27 cellular contexts compared by ENCODE assay signal in the genomic region with DNA sequence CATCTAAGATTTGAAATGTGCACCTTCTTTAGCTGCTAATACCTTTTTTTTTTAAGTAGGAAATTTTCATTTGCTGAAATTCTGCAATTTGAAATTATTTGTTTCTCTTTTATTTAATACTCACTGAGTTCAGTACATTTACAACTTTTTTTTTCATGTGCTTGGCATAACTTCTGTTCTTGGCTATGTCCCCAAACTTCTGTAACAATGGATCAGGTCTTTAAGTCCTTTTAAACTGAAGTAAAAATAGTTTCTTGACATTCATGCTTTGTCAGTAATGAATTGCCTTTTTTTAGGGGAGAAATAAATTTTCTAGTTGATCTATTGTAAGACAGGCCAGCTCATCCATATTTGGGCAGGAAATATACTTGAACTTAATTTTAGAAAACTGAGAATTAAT. TPM values are rescaled to one million over a fixed set of nuclear protein-coding genes. Genes with fewer than 3 reads are reported as not detected.
DNase-seq lines count a peak whose midpoint lies in the region; ATAC-seq and TF ChIP-seq lines count a peak whose summit lies in the region.
"Had no signal": no experiment of that assay in that cellular context is flagged by ENCODE, and none has a peak within 500 bp of the region (broad histone marks: within the 10 kb centered on the region; RNA-seq: fewer than 3 reads in every experiment).

No MANE protein-coding gene starts in this region.

- no peaks in the 10 kb centered on the region for H3K36me3 ChIP-seq in SK-N-SH (replicated peaks in 1 of 2; ENCODE audit: control insufficient read depth in 1 of 2, insufficient read depth in 2 of 2, low read length in 1 of 2)
- H3K36me3 ChIP-seq: BLaER1 treated with 17β-estradiol and CSF1 and Interleukin-3, amounts not matched to agents 10 nM and 100 nM; HAP-1; MG63; SJSA1 had no signal

- TF ChIP-seq CTCF in SK-N-SH (IDR thresholded peaks at IDR 0.05): no peak
- no peak for TF ChIP-seq CTCF in astrocyte of the cerebellum (IDR thresholded peaks at IDR 0.05; ENCODE audit: low read depth, low read length, missing control alignments)
- no peak for TF ChIP-seq CTCF in dorsolateral prefrontal cortex (IDR thresholded peaks at IDR 0.05 in 54 of 56, conservative IDR thresholded peaks at IDR 0.05 in 2 of 56; ENCODE audit: low read depth in 1 of 56, partially characterized antibody in 56 of 56)

- no peak overlapping the region for H3K4me3 ChIP-seq in SK-N-SH (ENCODE audit: low read depth in 2 of 2, low read length in 1 of 2)
- no peak overlapping the region for H3K4me3 ChIP-seq in astrocyte of the cerebellum (ENCODE audit: low read depth, low read length)
- H3K4me3 ChIP-seq in dorsolateral prefrontal cortex: no peak overlapping the region
- H3K4me3 ChIP-seq: BLaER1 treated with 17β-estradiol and CSF1 and Interleukin-3, amounts not matched to agents 10 nM and 100 nM; HAP-1; MG63; SJSA1 had no signal

- H4K20me1 ChIP-seq in SK-N-SH (ENCODE audit: insufficient read depth): no peaks in the 10 kb centered on the region
- H4K20me1 ChIP-seq: BLaER1 treated with 17β-estradiol and CSF1 and Interleukin-3, amounts not matched to agents 10 nM and 100 nM had no signal

- H2AFZ ChIP-seq in SK-N-SH (ENCODE audit: low read depth): no peak overlapping the region

- no peak overlapping the region for H3K4me2 ChIP-seq in SK-N-SH
- H3K4me2 ChIP-seq: BLaER1 treated with 17β-estradiol and CSF1 and Interleukin-3, amounts not matched to agents 10 nM and 100 nM had no signal

- H3K27ac ChIP-seq in SK-N-SH (ENCODE audit: low read depth in 2 of 2, low read length in 1 of 2): 0 out of 4 replicates have a peak overlapping the region, but pooled peaks of 1 of the 2 experiments have one; percentile 0
- peak overlapping the region in 8 of 59 donors; percentile 8 to 60 (median 28) for H3K27ac ChIP-seq in dorsolateral prefrontal cortex
- H3K27ac ChIP-seq: BLaER1 treated with 17β-estradiol and CSF1 and Interleukin-3, amounts not matched to agents 10 nM and 100 nM; SJSA1 had no signal

- POLR2A ChIA-PET in SK-N-SH (lab: Yijun Ruan, JAX): no interaction called here

- no peak for DNase-seq in SK-N-SH
- DNase-seq in astrocyte of the cerebellum (ENCODE audit: low read depth): peak; percentile 26
- peak; percentile 44 for DNase-seq in fibroblast of peridontal ligament (ENCODE audit: extremely low read depth)
- no peak for DNase-seq in dorsolateral prefrontal cortex
- DNase-seq in stimulated activated naive CD8-positive, alpha-beta T cell treated with anti-CD3 and anti-CD28 coated beads, Interleukin-15, Interleukin-2, amounts not matched to agents 100 U/mL and 50 U/mL, for 24 hours: no peak
- DNase-seq: 8988T; AML-193; CD4-positive, alpha-beta T cell; GOT3; IMR-90; KG1; MG63; NCI-H1105 treated with DMSO at 0.1 percent for 48 hours; NCI-H146; NCI-H1930; NCI-H2107; NCI-H526; NCI-H82; NK-92 treated with Interleukin-12 subunit alpha and Interleukin-12 subunit beta, amount 100 ng/mL, for 24 hours; Right ventricle myocardium superior; RPMI8226 had no signal

- peaks cover 0 to 4% of the 10 kb centered on the region in 2 experiments; a peak in 3 of 4 replicates for H3K4me1 ChIP-seq in SK-N-SH (ENCODE audit: control insufficient read depth in 1 of 2, insufficient read depth in 2 of 2, low read depth in 1 of 2, low read length in 1 of 2)
- H3K4me1 ChIP-seq: BLaER1 treated with 17β-estradiol and CSF1 and Interleukin-3, amounts not matched to agents 10 nM and 100 nM; HAP-1; SJSA1 had no signal

- no peak overlapping the region for H3K9ac ChIP-seq in SK-N-SH
- H3K9ac ChIP-seq: BLaER1 treated with 17β-estradiol and CSF1 and Interleukin-3, amounts not matched to agents 10 nM and 100 nM had no signal

- TF ChIP-seq EP300 in SK-N-SH (IDR thresholded peaks at IDR 0.05; ENCODE audit: borderline replicate concordance in 1 of 2, low read depth in 1 of 2, low read length in 1 of 2): no peak

- peaks cover 6% of the 10 kb centered on the region for H3F3A ChIP-seq in SK-N-SH (replicated peaks; ENCODE audit: insufficient read depth)

- ATAC-seq in SK-N-SH treated with all-trans-retinoic acid at 6 μM for 48 hours (no peak), GM18868 (IDR thresholded peaks at IDR 0.05; ENCODE audit: unreplicated experiment) (no peak), GM18502 (IDR thresholded peaks at IDR 0.05; ENCODE audit: poor library complexity, unreplicated experiment) (no peak)
- no peak for ATAC-seq in stimulated activated naive CD8-positive, alpha-beta T cell treated with anti-CD3 and anti-CD28 coated beads, Interleukin-15, Interleukin-2, amounts not matched to agents 100 U/mL and 50 U/mL, for 24 hours

- peaks cover 60% of the 10 kb centered on the region for H3K79me2 ChIP-seq in SK-N-SH (ENCODE audit: insufficient read depth)

- no peaks in the 10 kb centered on the region for H3K9me3 ChIP-seq in SK-N-SH
- H3K9me3 ChIP-seq: BLaER1 treated with 17β-estradiol and CSF1 and Interleukin-3, amounts not matched to agents 10 nM and 100 nM; HAP-1; MG63; SJSA1 had no signal

- H3K27me3 ChIP-seq in SK-N-SH (ENCODE audit: insufficient read depth) (no peaks in the 10 kb centered on the region), dorsolateral prefrontal cortex (no peaks in the 10 kb centered on the region)
- H3K27me3 ChIP-seq: BLaER1 treated with 17β-estradiol and CSF1 and Interleukin-3, amounts not matched to agents 10 nM and 100 nM; MG63; SJSA1 had no signal

- CTCF ChIA-PET in SK-N-SH (lab: Yijun Ruan, JAX): no interaction called here

- intact Hi-C loops in dorsolateral prefrontal cortex (cut with DNase I): no loop called here

- TF ChIP-seq RAD21 in SK-N-SH (IDR thresholded peaks at IDR 0.05; ENCODE audit: low read length): no peak

- H3K9me2 ChIP-seq in SK-N-SH: no peaks in the 10 kb centered on the region

- in situ Hi-C loops in astrocyte of the cerebellum (cut with HindIII; ENCODE audit: low sequenced_read_pairs): no loop called here

TF ChIP-seq in SK-N-SH, 30 proteins besides CTCF, POLR2A, EP300 and RAD21:
- TF ChIP-seq PBX3 (IDR thresholded peaks at IDR 0.05): peak; percentile 58
- no peak for TF ChIP-seq NFIC (IDR thresholded peaks at IDR 0.05; ENCODE audit: borderline replicate concordance)
TF ChIP-seq in SK-N-SH: peak in this region for 1.

TF ChIP-seq in SK-N-SH treated with all-trans-retinoic acid at 6 μM for 48 hours, 23 proteins besides CTCF, POLR2A, EP300 and RAD21:
- TF ChIP-seq ZC3H10 (CRISPR knock-in tag; IDR thresholded peaks at IDR 0.05): no peak
- TF ChIP-seq CSRNP3 (CRISPR knock-in tag; IDR thresholded peaks at IDR 0.05): no peak

RNA-seq across cellular contexts. Expression of gene EDIL3, which starts 41.5 kb away (rescaled TPM):
- polyA plus RNA-seq in SK-N-SH (2012; rRNA removed): 51.5 and 82.9 TPM in 2 replicates
- 103 and 109 TPM in 2 replicates for polyA plus RNA-seq in SK-N-SH (2012; cell fraction: cytosol; rRNA removed)
- polyA plus RNA-seq in SK-N-SH (2012; cell fraction: nucleus; rRNA removed): 27.9 and 72.1 TPM in 2 replicates
- 100 to 1,000 TPM in 103 of 120 experiments, 10 to 100 TPM in 17; 37.7 to 535 (median 162) TPM for total RNA-seq in dorsolateral prefrontal cortex
- total RNA-seq: CD4-positive, alpha-beta T cell had no signal

Comparison
In these comparisons a context has a peak if more than half of its experiments do, and no peak if none do; other contexts are left out.
1. DNase-seq: peak in astrocyte of the cerebellum (single experiment) and fibroblast of peridontal ligament (single experiment); none in SK-N-SH (single experiment), dorsolateral prefrontal cortex (0 of 10) and stimulated activated naive CD8-positive, alpha-beta T cell treated with anti-CD3 and anti-CD28 coated beads, Interleukin-15, Interleukin-2, amounts not matched to agents 100 U/mL and 50 U/mL, for 24 hours (single experiment).